Comparison of ENCODE assay signal across 1 cellular context in the genomic region with DNA sequence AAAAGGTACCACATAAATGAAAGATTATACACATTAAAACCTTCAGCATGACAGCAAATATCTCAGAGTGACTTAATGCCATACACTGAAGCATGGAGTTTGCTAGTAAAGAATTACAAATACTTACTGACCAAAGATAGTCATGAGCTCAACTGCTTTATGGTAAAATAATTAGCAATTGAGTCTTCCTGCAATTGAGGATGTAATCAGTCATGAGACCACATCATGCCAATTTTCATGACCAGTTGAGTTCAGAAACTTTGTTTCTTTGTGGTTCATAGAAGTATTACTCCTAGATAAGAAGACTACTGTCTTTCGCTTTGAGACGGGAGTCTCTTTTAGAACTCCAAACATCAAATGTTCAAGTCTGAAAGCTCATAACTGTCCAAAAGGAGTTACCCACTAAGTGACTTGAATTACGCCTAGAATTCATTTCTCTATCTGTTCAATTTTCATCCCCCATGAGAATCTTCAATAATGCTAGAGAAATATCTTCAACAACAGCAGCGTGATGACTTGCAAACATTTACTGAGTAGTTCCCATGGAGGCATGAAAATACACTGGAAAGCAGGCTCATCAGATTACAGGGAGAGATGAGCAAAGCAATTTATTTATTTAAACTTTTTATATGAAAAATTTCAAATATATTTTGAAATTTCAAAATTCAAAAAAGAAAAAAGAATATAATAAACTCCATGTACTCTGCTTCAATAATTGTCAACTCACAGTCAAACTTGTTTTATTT.
TF ChIP-seq lines count a peak whose summit lies in the region.

No MANE protein-coding gene starts in this region.

TF ChIP-seq in GM23338, 12 proteins besides CTCF, POLR2A, EP300 and RAD21 (continued from another document):
- TF ChIP-seq, protein P1, sequence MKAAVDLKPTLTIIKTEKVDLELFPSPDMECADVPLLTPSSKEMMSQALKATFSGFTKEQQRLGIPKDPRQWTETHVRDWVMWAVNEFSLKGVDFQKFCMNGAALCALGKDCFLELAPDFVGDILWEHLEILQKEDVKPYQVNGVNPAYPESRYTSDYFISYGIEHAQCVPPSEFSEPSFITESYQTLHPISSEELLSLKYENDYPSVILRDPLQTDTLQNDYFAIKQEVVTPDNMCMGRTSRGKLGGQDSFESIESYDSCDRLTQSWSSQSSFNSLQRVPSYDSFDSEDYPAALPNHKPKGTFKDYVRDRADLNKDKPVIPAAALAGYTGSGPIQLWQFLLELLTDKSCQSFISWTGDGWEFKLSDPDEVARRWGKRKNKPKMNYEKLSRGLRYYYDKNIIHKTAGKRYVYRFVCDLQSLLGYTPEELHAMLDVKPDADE (IDR thresholded peaks at IDR 0.05), result no peak
- no peak for TF ChIP-seq ZNF331 (CRISPR knock-in tag; IDR thresholded peaks at IDR 0.05; ENCODE audit: low read depth)
- TF ChIP-seq, protein P2, sequence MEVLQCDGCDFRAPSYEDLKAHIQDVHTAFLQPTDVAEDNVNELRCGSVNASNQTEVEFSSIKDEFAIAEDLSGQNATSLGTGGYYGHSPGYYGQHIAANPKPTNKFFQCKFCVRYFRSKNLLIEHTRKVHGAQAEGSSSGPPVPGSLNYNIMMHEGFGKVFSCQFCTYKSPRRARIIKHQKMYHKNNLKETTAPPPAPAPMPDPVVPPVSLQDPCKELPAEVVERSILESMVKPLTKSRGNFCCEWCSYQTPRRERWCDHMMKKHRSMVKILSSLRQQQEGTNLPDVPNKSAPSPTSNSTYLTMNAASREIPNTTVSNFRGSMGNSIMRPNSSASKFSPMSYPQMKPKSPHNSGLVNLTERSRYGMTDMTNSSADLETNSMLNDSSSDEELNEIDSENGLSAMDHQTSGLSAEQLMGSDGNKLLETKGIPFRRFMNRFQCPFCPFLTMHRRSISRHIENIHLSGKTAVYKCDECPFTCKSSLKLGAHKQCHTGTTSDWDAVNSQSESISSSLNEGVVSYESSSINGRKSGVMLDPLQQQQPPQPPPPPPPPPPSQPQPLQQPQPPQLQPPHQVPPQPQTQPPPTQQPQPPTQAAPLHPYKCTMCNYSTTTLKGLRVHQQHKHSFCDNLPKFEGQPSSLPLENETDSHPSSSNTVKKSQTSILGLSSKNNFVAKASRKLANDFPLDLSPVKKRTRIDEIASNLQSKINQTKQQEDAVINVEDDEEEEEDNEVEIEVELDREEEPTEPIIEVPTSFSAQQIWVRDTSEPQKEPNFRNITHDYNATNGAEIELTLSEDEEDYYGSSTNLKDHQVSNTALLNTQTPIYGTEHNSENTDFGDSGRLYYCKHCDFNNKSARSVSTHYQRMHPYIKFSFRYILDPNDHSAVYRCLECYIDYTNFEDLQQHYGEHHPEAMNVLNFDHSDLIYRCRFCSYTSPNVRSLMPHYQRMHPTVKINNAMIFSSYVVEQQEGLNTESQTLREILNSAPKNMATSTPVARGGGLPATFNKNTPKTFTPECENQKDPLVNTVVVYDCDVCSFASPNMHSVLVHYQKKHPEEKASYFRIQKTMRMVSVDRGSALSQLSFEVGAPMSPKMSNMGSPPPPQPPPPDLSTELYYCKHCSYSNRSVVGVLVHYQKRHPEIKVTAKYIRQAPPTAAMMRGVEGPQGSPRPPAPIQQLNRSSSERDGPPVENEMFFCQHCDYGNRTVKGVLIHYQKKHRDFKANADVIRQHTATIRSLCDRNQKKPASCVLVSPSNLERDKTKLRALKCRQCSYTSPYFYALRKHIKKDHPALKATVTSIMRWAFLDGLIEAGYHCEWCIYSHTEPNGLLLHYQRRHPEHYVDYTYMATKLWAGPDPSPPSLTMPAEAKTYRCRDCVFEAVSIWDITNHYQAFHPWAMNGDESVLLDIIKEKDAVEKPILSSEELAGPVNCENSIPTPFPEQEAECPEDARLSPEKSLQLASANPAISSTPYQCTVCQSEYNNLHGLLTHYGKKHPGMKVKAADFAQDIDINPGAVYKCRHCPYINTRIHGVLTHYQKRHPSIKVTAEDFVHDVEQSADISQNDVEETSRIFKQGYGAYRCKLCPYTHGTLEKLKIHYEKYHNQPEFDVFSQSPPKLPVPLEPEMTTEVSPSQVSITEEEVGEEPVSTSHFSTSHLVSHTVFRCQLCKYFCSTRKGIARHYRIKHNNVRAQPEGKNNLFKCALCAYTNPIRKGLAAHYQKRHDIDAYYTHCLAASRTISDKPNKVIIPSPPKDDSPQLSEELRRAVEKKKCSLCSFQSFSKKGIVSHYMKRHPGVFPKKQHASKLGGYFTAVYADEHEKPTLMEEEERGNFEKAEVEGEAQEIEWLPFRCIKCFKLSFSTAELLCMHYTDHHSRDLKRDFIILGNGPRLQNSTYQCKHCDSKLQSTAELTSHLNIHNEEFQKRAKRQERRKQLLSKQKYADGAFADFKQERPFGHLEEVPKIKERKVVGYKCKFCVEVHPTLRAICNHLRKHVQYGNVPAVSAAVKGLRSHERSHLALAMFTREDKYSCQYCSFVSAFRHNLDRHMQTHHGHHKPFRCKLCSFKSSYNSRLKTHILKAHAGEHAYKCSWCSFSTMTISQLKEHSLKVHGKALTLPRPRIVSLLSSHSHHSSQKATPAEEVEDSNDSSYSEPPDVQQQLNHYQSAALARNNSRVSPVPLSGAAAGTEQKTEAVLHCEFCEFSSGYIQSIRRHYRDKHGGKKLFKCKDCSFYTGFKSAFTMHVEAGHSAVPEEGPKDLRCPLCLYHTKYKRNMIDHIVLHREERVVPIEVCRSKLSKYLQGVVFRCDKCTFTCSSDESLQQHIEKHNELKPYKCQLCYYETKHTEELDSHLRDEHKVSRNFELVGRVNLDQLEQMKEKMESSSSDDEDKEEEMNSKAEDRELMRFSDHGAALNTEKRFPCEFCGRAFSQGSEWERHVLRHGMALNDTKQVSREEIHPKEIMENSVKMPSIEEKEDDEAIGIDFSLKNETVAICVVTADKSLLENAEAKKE (CRISPR knock-in tag; IDR thresholded peaks at IDR 0.05), result no peak
- no peak for TF ChIP-seq ZNF114 (CRISPR knock-in tag; IDR thresholded peaks at IDR 0.05)
- TF ChIP-seq, protein P3, sequence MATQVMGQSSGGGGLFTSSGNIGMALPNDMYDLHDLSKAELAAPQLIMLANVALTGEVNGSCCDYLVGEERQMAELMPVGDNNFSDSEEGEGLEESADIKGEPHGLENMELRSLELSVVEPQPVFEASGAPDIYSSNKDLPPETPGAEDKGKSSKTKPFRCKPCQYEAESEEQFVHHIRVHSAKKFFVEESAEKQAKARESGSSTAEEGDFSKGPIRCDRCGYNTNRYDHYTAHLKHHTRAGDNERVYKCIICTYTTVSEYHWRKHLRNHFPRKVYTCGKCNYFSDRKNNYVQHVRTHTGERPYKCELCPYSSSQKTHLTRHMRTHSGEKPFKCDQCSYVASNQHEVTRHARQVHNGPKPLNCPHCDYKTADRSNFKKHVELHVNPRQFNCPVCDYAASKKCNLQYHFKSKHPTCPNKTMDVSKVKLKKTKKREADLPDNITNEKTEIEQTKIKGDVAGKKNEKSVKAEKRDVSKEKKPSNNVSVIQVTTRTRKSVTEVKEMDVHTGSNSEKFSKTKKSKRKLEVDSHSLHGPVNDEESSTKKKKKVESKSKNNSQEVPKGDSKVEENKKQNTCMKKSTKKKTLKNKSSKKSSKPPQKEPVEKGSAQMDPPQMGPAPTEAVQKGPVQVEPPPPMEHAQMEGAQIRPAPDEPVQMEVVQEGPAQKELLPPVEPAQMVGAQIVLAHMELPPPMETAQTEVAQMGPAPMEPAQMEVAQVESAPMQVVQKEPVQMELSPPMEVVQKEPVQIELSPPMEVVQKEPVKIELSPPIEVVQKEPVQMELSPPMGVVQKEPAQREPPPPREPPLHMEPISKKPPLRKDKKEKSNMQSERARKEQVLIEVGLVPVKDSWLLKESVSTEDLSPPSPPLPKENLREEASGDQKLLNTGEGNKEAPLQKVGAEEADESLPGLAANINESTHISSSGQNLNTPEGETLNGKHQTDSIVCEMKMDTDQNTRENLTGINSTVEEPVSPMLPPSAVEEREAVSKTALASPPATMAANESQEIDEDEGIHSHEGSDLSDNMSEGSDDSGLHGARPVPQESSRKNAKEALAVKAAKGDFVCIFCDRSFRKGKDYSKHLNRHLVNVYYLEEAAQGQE (IDR thresholded peaks at IDR 0.05; ENCODE audit: unreplicated experiment), result no peak
- TF ChIP-seq EZH2 (IDR thresholded peaks at IDR 0.05; ENCODE audit: low read depth, unreplicated experiment), result no peak
- no peak for TF ChIP-seq NANOG (IDR thresholded peaks at IDR 0.05; ENCODE audit: borderline replicate concordance)
- no peak for TF ChIP-seq POLR2AphosphoS5 (IDR thresholded peaks at IDR 0.05; ENCODE audit: low read depth)
TF ChIP-seq in GM23338: peak in this region for 0.
